In genomic region chr22:31235076-31235475, GRCh38 we compare ENCODE assay signal across 1 cellular context.
TF ChIP-seq lines count a peak whose summit lies in the region.

No MANE protein-coding gene starts in this region.

TF ChIP-seq in GM23338, 12 proteins besides CTCF, POLR2A, EP300 and RAD21 (continued from another document):
- TF ChIP-seq ZNF462 (CRISPR knock-in tag; IDR thresholded peaks at IDR 0.05) = no peak
- no peak for TF ChIP-seq ZNF114 (CRISPR knock-in tag; IDR thresholded peaks at IDR 0.05)
- TF ChIP-seq EZH2 (IDR thresholded peaks at IDR 0.05; ENCODE audit: low read depth, unreplicated experiment) = no peak
- no peak for TF ChIP-seq STAT1 (IDR thresholded peaks at IDR 0.05; ENCODE audit: unreplicated experiment)
- TF ChIP-seq EZH2phosphoT487 (IDR thresholded peaks at IDR 0.05; ENCODE audit: unreplicated experiment) = no peak
- no peak for TF ChIP-seq JUNB (IDR thresholded peaks at IDR 0.05; ENCODE audit: unreplicated experiment)
- TF ChIP-seq CREB1 (CRISPR knock-in tag; IDR thresholded peaks at IDR 0.05; ENCODE audit: low read depth) = no peak
- no peak for TF ChIP-seq NANOG (IDR thresholded peaks at IDR 0.05; ENCODE audit: borderline replicate concordance)
- TF ChIP-seq ETS1 (IDR thresholded peaks at IDR 0.05) = no peak
